In genomic region chr6:163986313-163986712, GRCh38 we compare ENCODE assay signal across 23 cellular contexts.
A peak's percentile ranks its signal among the peaks of the same experiment; 100 is the strongest.
DNase-seq lines count a peak whose midpoint lies in the region; ATAC-seq and TF ChIP-seq lines count a peak whose summit lies in the region.
"Had no signal": no experiment of that assay in that cellular context is flagged by ENCODE, and none has a peak within 500 bp of the region (broad histone marks: within the 10 kb centered on the region; RNA-seq: fewer than 3 reads in every experiment).

No MANE protein-coding gene starts in this region.

- H3K9me3 Mint-ChIP-seq in natural killer cell treated with Interleukin-12 subunit alpha and Interleukin-12 subunit beta and Interleukin-15 and Interleukin-18, amount 100 ng/mL, for 72 hours: no peaks in the 10 kb centered on the region
- H3K9me3 Mint-ChIP-seq: activated naive CD4-positive, alpha-beta T cell treated with anti-CD3 and anti-CD28 coated beads, Interleukin-2, amount 50 U/mL, for 72 hours; activated T-cell treated with anti-CD3 and anti-CD28 coated beads, Interleukin-2, amount 50 U/mL, for 72 hours; central memory CD8-positive, alpha-beta T cell; endodermal cell; naive thymus-derived CD8-positive, alpha-beta T cell had no signal

- TF ChIP-seq CTCF in RWPE2 (IDR thresholded peaks at IDR 0.05; ENCODE audit: poor library complexity, severe bottlenecking) (no peak), fibroblast of mammary gland (conservative IDR thresholded peaks at IDR 0.05; ENCODE audit: control insufficient read depth, insufficient read depth, low read depth, low read length) (no peak), lung (IDR thresholded peaks at IDR 0.05; ENCODE audit: control extremely low read depth, extremely low read depth) (no peak)

- no peaks in the 10 kb centered on the region for H3K36me3 Mint-ChIP-seq in natural killer cell treated with Interleukin-12 subunit alpha and Interleukin-12 subunit beta and Interleukin-15 and Interleukin-18, amount 100 ng/mL, for 72 hours
- H3K36me3 Mint-ChIP-seq: activated naive CD4-positive, alpha-beta T cell treated with anti-CD3 and anti-CD28 coated beads, Interleukin-2, amount 50 U/mL, for 72 hours; CD14-positive monocyte; naive thymus-derived CD8-positive, alpha-beta T cell had no signal

- no peak overlapping the region for H3K27ac Mint-ChIP-seq in natural killer cell treated with Interleukin-12 subunit alpha and Interleukin-12 subunit beta and Interleukin-15 and Interleukin-18, amount 100 ng/mL, for 72 hours
- H3K27ac Mint-ChIP-seq: activated naive CD4-positive, alpha-beta T cell treated with anti-CD3 and anti-CD28 coated beads, Interleukin-2, amount 50 U/mL, for 72 hours; activated T-cell treated with anti-CD3 and anti-CD28 coated beads, Interleukin-2, amount 50 U/mL, for 72 hours; endodermal cell; naive thymus-derived CD8-positive, alpha-beta T cell; T-helper 17 cell had no signal

- H3K36me3 ChIP-seq in RWPE2 (ENCODE audit: low read depth): no peaks in the 10 kb centered on the region
- H3K36me3 ChIP-seq in lung (ENCODE audit: control insufficient read depth in 2 of 2, insufficient read depth in 2 of 2, low read length in 2 of 2): no peaks in the 10 kb centered on the region
- H3K36me3 ChIP-seq: lower lobe of right lung, prostate gland, tibial artery had no signal

- no peaks in the 10 kb centered on the region for H3K9me3 ChIP-seq in RWPE2 (ENCODE audit: severe bottlenecking)
- H3K9me3 ChIP-seq in lung (ENCODE audit: control insufficient read depth in 2 of 2, insufficient read depth in 1 of 2, low read length in 1 of 2): no peaks in the 10 kb centered on the region
- H3K9me3 ChIP-seq: A549, lower lobe of right lung, prostate gland, tibial artery had no signal

- no peak overlapping the region for H3K4me3 Mint-ChIP-seq in natural killer cell treated with Interleukin-12 subunit alpha and Interleukin-12 subunit beta and Interleukin-15 and Interleukin-18, amount 100 ng/mL, for 72 hours
- H3K4me3 Mint-ChIP-seq: activated T-cell treated with anti-CD3 and anti-CD28 coated beads, Interleukin-2, amount 50 U/mL, for 72 hours; CD14-positive monocyte; central memory CD8-positive, alpha-beta T cell; endodermal cell; naive thymus-derived CD8-positive, alpha-beta T cell; T-helper 17 cell had no signal

- H3K27me3 ChIP-seq in RWPE2 (ENCODE audit: insufficient read depth, poor library complexity, severe bottlenecking) (no peaks in the 10 kb centered on the region), lung (ENCODE audit: control insufficient read depth, insufficient read depth) (no peaks in the 10 kb centered on the region)

- peaks cover 0 to under 1% of the 10 kb centered on the region in 2 donors for H3K27me3 Mint-ChIP-seq in natural killer cell treated with Interleukin-12 subunit alpha and Interleukin-12 subunit beta and Interleukin-15 and Interleukin-18, amount 100 ng/mL, for 72 hours
- H3K27me3 Mint-ChIP-seq: central memory CD8-positive, alpha-beta T cell had no signal

- peak; percentile 51 for ATAC-seq in RWPE2 (ENCODE audit: low read depth)
- peak; percentile 41 for ATAC-seq in lung (ENCODE audit: insufficient read depth, low FRiP score)
- no peak for ATAC-seq in natural killer cell treated with Interleukin-12 subunit alpha and Interleukin-12 subunit beta and Interleukin-15 and Interleukin-18, amount 100 ng/mL, for 72 hours
- ATAC-seq: A549; activated naive CD4-positive, alpha-beta T cell treated with anti-CD3 and anti-CD28 coated beads, Interleukin-2, amount 50 U/mL, for 72 hours; activated T-cell treated with anti-CD3 and anti-CD28 coated beads, Interleukin-2, amount 50 U/mL, for 72 hours; naive thymus-derived CD8-positive, alpha-beta T cell; T-helper 17 cell had no signal

- DNase-seq in AG08396 (ENCODE audit: low spot score) (peak; percentile 30), RWPE2 (ENCODE audit: low spot score) (no peak), fibroblast of mammary gland (ENCODE audit: low read depth) (peak; percentile 8), lung (ENCODE audit: low spot score) (no peak), ecto neural progenitor cell (ENCODE audit: low spot score) (no peak), GM03348 (ENCODE audit: low spot score) (no peak), COLO668 (lab: John Stamatoyannopoulos, UW; ENCODE audit: unreplicated experiment) (no peak)
- DNase-seq in natural killer cell treated with Interleukin-12 subunit alpha and Interleukin-12 subunit beta and Interleukin-15 and Interleukin-18, amount 100 ng/mL, for 72 hours (ENCODE audit: low spot score): no peak
- DNase-seq: activated T-cell treated with anti-CD3 and anti-CD28 coated beads, Interleukin-2, amount 50 U/mL, for 72 hours; endodermal cell; HCEC 1CT; Kasumi-1; lower lobe of right lung; naive thymus-derived CD8-positive, alpha-beta T cell; NCI-H1105 treated with DMSO at 0.1 percent for 48 hours; NK-92 treated with Interleukin-12 subunit alpha and Interleukin-12 subunit beta, amount 100 ng/mL, for 24 hours; T-helper 17 cell; tibial artery had no signal

- no peak overlapping the region for H3K27ac ChIP-seq in RWPE2 (ENCODE audit: poor library complexity, severe bottlenecking)
- peak overlapping the region in 1 of 2 donors; percentile 78 for H3K27ac ChIP-seq in lung (ENCODE audit: low read depth in 1 of 2, low read length in 1 of 2)
- H3K27ac ChIP-seq: A549, lower lobe of right lung, prostate gland, tibial artery had no signal

- H3K4me3 ChIP-seq in RWPE2 (ENCODE audit: severe bottlenecking): no peak overlapping the region
- H3K4me3 ChIP-seq in fibroblast of mammary gland (ENCODE audit: control insufficient read depth, low read depth, low read length): no peak overlapping the region
- no peak overlapping the region for H3K4me3 ChIP-seq in lung
- H3K4me3 ChIP-seq: A549, lower lobe of right lung, prostate gland, tibial artery had no signal

- 74 to 83% methylated on average over 5 of the region's 5 CpGs for WGBS in lung, 2 donors

- H3K4me1 ChIP-seq in RWPE2 (ENCODE audit: insufficient read depth, poor library complexity, severe bottlenecking) (no peaks in the 10 kb centered on the region), lung (ENCODE audit: control insufficient read depth in 2 of 2, insufficient read depth in 2 of 2, low read length in 2 of 2) (peaks cover 0 to 6% of the 10 kb centered on the region in 2 donors)
- H3K4me1 ChIP-seq: A549, lower lobe of right lung, prostate gland, tibial artery had no signal

- peaks cover 12 to 17% of the 10 kb centered on the region in 2 donors for H3K4me1 Mint-ChIP-seq in natural killer cell treated with Interleukin-12 subunit alpha and Interleukin-12 subunit beta and Interleukin-15 and Interleukin-18, amount 100 ng/mL, for 72 hours (ENCODE audit: low read depth in 2 of 2)
- H3K4me1 Mint-ChIP-seq: endodermal cell had no signal

Comparison
In these comparisons a context has a peak if more than half of its experiments do, and no peak if none do; other contexts are left out.
1. DNase-seq: peak in AG08396 (single experiment) and fibroblast of mammary gland (single experiment); none in RWPE2 (single experiment), lung (single experiment), ecto neural progenitor cell (single experiment), GM03348 (single experiment), natural killer cell treated with Interleukin-12 subunit alpha and Interleukin-12 subunit beta and Interleukin-15 and Interleukin-18, amount 100 ng/mL, for 72 hours (single experiment) and COLO668 (single experiment).
2. ATAC-seq: peak in RWPE2 (single experiment) and lung (single experiment); none in natural killer cell treated with Interleukin-12 subunit alpha and Interleukin-12 subunit beta and Interleukin-15 and Interleukin-18, amount 100 ng/mL, for 72 hours (0 of 2).